Comparison of ENCODE assay signal across 24 cellular contexts in the genomic region with DNA sequence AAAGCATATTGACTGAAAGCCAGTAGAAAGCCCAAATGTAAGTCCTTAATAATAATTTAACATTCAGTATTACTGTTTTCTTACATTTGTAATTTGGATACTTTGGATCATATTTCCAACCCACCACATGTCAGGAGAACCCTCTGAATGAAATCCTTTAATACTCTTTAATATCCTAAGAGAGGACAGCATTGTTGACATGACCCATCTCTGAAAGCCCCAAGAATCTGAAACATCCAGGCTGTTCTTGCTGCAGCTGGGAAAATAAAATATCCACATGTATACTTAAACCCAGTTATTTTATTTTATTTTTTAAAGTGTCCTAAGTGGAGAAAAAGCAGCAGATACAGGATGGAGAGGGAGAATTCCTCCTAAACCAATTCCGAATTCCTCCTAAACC.
DNase-seq lines count a peak whose midpoint lies in the region; ATAC-seq, FAIRE-seq and TF ChIP-seq lines count a peak whose summit lies in the region.
"Had no signal": no experiment of that assay in that cellular context is flagged by ENCODE, and none has a peak within 500 bp of the region (broad histone marks: within the 10 kb centered on the region; RNA-seq: fewer than 3 reads in every experiment).

No MANE protein-coding gene starts in this region.

- H3K27me3 ChIP-seq in GM23338 (ENCODE audit: insufficient read depth) (no peaks in the 10 kb centered on the region), smooth muscle cell (ENCODE audit: low read depth) (no peaks in the 10 kb centered on the region)
- H3K27me3 ChIP-seq: BE2C had no signal

- no peak for DNase-seq in GM23338 (ENCODE audit: low spot score)
- DNase-seq in myocyte (ENCODE audit: low read depth): peak; percentile 42
- no peak for DNase-seq in smooth muscle cell (lab: John Stamatoyannopoulos, UW; ENCODE audit: unreplicated experiment)
- DNase-seq in H4 (ENCODE audit: low spot score): no peak
- DNase-seq in NCI-H1417 treated with DMSO at 0.1 percent for 48 hours (lab: John Stamatoyannopoulos, UW): no peak
- DNase-seq: BE2C; C1 segment of cervical spinal cord; CD4-positive, CD25-positive, alpha-beta regulatory T cell; CD8-positive, alpha-beta memory T cell; COR-L47; DMS 273 treated with DMSO at 0.1 percent for 48 hours; DMS53; DND-41; GM23248; H7; HFFc6 had no signal

- H3K79me2 ChIP-seq in GM23338 (replicated peaks; ENCODE audit: insufficient read depth) (no peaks in the 10 kb centered on the region), smooth muscle cell (ENCODE audit: low read depth) (no peaks in the 10 kb centered on the region)

- H3K36me3 ChIP-seq in GM23338 (ENCODE audit: insufficient read depth): no peaks in the 10 kb centered on the region
- no peaks in the 10 kb centered on the region for H3K36me3 ChIP-seq in smooth muscle cell (ENCODE audit: low read depth)
- H3K36me3 ChIP-seq: BE2C had no signal

- no peaks in the 10 kb centered on the region for H3K36me3 Mint-ChIP-seq in GM23338 (ENCODE audit: low read depth)
- H3K36me3 Mint-ChIP-seq: CD4-positive, CD25-positive, alpha-beta regulatory T cell; CD8-positive, alpha-beta memory T cell; IgD-negative memory B cell had no signal

- H3K27ac Mint-ChIP-seq in GM23338: no peak overlapping the region
- H3K27ac Mint-ChIP-seq: HFFc6, IgD-negative memory B cell had no signal

- peaks cover 5% of the 10 kb centered on the region for H3K27me3 Mint-ChIP-seq in GM23338 (ENCODE audit: insufficient read depth, low read depth, poor library complexity)
- H3K27me3 Mint-ChIP-seq: CD4-positive, CD25-positive, alpha-beta regulatory T cell; CD8-positive, alpha-beta memory T cell; IgD-negative memory B cell had no signal

- FAIRE-seq in endometrium (lab: Jason Lieb, UNC): peak; percentile 31
- FAIRE-seq: G401.6, GM12891, GM19239, HTR-8/SVneo had no signal

- peaks cover 13% of the 10 kb centered on the region for H3K4me1 ChIP-seq in GM23338 (ENCODE audit: insufficient read depth)
- H3K4me1 ChIP-seq in smooth muscle cell (ENCODE audit: low read depth): peaks cover 4% of the 10 kb centered on the region
- H3K4me1 ChIP-seq: BE2C had no signal

- H3K4me1 Mint-ChIP-seq in GM23338: peaks cover 18% of the 10 kb centered on the region

- no peak overlapping the region for H3K4me3 Mint-ChIP-seq in GM23338
- H3K4me3 Mint-ChIP-seq: CD4-positive, CD25-positive, alpha-beta regulatory T cell; CD8-positive, alpha-beta memory T cell; HFFc6; IgD-negative memory B cell had no signal

- H3K9me3 Mint-ChIP-seq in GM23338: no peaks in the 10 kb centered on the region
- H3K9me3 Mint-ChIP-seq: HFFc6 had no signal

- H3K4me3 ChIP-seq in GM23338: no peak overlapping the region
- no peak overlapping the region for H3K4me3 ChIP-seq in smooth muscle cell
- H3K4me3 ChIP-seq: GM23248 had no signal

- no peaks in the 10 kb centered on the region for H3F3A ChIP-seq in GM23338 (replicated peaks; ENCODE audit: low read depth)
- H3F3A ChIP-seq in smooth muscle cell (ENCODE audit: low read depth): no peaks in the 10 kb centered on the region

- H3K27ac ChIP-seq in GM23338 (ENCODE audit: low read depth) (no peak overlapping the region), smooth muscle cell (ENCODE audit: low read depth) (no peak overlapping the region)
- H3K27ac ChIP-seq: GM23248 had no signal

- WGBS in smooth muscle cell (ENCODE audit: low lambda C conversion rate): 83% methylated on average over 1 of the region's 1 CpG

- H2AFZ ChIP-seq in GM23338: peak overlapping the region; percentile 69; the same call in 1 of the 2 replicates
- H2AFZ ChIP-seq in smooth muscle cell (ENCODE audit: low read depth): no peak overlapping the region
- H2AFZ ChIP-seq: GM23248 had no signal

- H3K9me2 ChIP-seq in GM23338 (ENCODE audit: insufficient read depth): peaks cover 5% of the 10 kb centered on the region; the same call in 1 of the 2 replicates

- H3K4me2 ChIP-seq in GM23338 (no peak overlapping the region), smooth muscle cell (peak overlapping the region; percentile 24)

- TF ChIP-seq CTCF in GM23338 (conservative IDR thresholded peaks at IDR 0.05; ENCODE audit: low read depth in 2 of 2): no peak
- no peak for TF ChIP-seq CTCF in smooth muscle cell (IDR thresholded peaks at IDR 0.05; ENCODE audit: borderline replicate concordance, insufficient read depth, poor library complexity, severe bottlenecking)

- no peaks in the 10 kb centered on the region for H4K20me1 ChIP-seq in GM23338 (replicated peaks; ENCODE audit: insufficient read depth)
- H4K20me1 ChIP-seq in smooth muscle cell (ENCODE audit: low read depth): no peaks in the 10 kb centered on the region

- ATAC-seq in GM23338 (no peak), HG03280 (IDR thresholded peaks at IDR 0.05; ENCODE audit: unreplicated experiment) (no peak)
- ATAC-seq: HCT116 had no signal

- no peaks in the 10 kb centered on the region for H3K9me3 ChIP-seq in smooth muscle cell (replicated peaks; ENCODE audit: low read depth)
- H3K9me3 ChIP-seq: BE2C had no signal

- no peak overlapping the region for H3K9ac ChIP-seq in smooth muscle cell (ENCODE audit: low read depth)
- H3K9ac ChIP-seq: GM23248 had no signal

TF ChIP-seq in GM23338, 12 proteins besides CTCF, POLR2A, EP300 and RAD21 (continues in another document):
- TF ChIP-seq, protein P1, sequence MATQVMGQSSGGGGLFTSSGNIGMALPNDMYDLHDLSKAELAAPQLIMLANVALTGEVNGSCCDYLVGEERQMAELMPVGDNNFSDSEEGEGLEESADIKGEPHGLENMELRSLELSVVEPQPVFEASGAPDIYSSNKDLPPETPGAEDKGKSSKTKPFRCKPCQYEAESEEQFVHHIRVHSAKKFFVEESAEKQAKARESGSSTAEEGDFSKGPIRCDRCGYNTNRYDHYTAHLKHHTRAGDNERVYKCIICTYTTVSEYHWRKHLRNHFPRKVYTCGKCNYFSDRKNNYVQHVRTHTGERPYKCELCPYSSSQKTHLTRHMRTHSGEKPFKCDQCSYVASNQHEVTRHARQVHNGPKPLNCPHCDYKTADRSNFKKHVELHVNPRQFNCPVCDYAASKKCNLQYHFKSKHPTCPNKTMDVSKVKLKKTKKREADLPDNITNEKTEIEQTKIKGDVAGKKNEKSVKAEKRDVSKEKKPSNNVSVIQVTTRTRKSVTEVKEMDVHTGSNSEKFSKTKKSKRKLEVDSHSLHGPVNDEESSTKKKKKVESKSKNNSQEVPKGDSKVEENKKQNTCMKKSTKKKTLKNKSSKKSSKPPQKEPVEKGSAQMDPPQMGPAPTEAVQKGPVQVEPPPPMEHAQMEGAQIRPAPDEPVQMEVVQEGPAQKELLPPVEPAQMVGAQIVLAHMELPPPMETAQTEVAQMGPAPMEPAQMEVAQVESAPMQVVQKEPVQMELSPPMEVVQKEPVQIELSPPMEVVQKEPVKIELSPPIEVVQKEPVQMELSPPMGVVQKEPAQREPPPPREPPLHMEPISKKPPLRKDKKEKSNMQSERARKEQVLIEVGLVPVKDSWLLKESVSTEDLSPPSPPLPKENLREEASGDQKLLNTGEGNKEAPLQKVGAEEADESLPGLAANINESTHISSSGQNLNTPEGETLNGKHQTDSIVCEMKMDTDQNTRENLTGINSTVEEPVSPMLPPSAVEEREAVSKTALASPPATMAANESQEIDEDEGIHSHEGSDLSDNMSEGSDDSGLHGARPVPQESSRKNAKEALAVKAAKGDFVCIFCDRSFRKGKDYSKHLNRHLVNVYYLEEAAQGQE (IDR thresholded peaks at IDR 0.05; ENCODE audit: unreplicated experiment): no peak
- no peak for TF ChIP-seq EZH2 (IDR thresholded peaks at IDR 0.05; ENCODE audit: low read depth, unreplicated experiment)
